ENCODE assay signal across 18 cellular contexts in genomic region chr14:74695406-74695805, GRCh38.
"Had no signal": no experiment of that assay in that cellular context is flagged by ENCODE, and none has a peak within 500 bp of the region (broad histone marks: within the 10 kb centered on the region; RNA-seq: fewer than 3 reads in every experiment).

No MANE protein-coding gene starts in this region.

- H3K4me1 ChIP-seq: prostate gland had no signal

- H3K4me3 Mint-ChIP-seq: activated naive CD8-positive, alpha-beta T cell treated with anti-CD3 and anti-CD28 coated beads, Interleukin-2, amount 50 U/mL, for 24 hours; activated T-cell treated with anti-CD3 and anti-CD28 coated beads, Interleukin-2, amount 50 U/mL, for 72 hours; natural killer cell treated with Interleukin-12 subunit alpha and Interleukin-12 subunit beta and Interleukin-15 and Interleukin-18, amount 100 ng/mL, for 72 hours; T-helper 1 cell treated with Interleukin-12 subunit alpha and Interleukin-12 subunit beta and Interleukin-4 antibody, amounts not matched to agents 30 μg/mL and 1 μg/mL, for 36 hours had no signal

- H3K4me1 Mint-ChIP-seq: activated naive CD8-positive, alpha-beta T cell treated with anti-CD3 and anti-CD28 coated beads, Interleukin-2, amount 50 U/mL, for 24 hours had no signal

- H3K4me3 ChIP-seq: coronary artery, heart right ventricle, ovary, prostate gland, spleen, tibial nerve had no signal

- H3K27me3 ChIP-seq: heart right ventricle, ovary, spleen, tibial nerve had no signal

- H3K27ac ChIP-seq: coronary artery, heart right ventricle, ovary, prostate gland, tibial nerve had no signal

- H3K36me3 ChIP-seq: ovary, prostate gland had no signal

- ATAC-seq: activated naive CD8-positive, alpha-beta T cell treated with anti-CD3 and anti-CD28 coated beads, Interleukin-2, amount 50 U/mL, for 24 hours; activated T-cell treated with anti-CD3 and anti-CD28 coated beads, Interleukin-2, amount 50 U/mL, for 72 hours; left cardiac atrium; natural killer cell treated with Interleukin-12 subunit alpha and Interleukin-12 subunit beta and Interleukin-15 and Interleukin-18, amount 100 ng/mL, for 72 hours had no signal

- H3K27me3 Mint-ChIP-seq: activated naive CD8-positive, alpha-beta T cell treated with anti-CD3 and anti-CD28 coated beads, Interleukin-2, amount 50 U/mL, for 24 hours; natural killer cell treated with Interleukin-12 subunit alpha and Interleukin-12 subunit beta and Interleukin-15 and Interleukin-18, amount 100 ng/mL, for 72 hours had no signal

- H3K27ac Mint-ChIP-seq: activated naive CD8-positive, alpha-beta T cell treated with anti-CD3 and anti-CD28 coated beads, Interleukin-2, amount 50 U/mL, for 24 hours; activated T-cell treated with anti-CD3 and anti-CD28 coated beads, Interleukin-2, amount 50 U/mL, for 72 hours; natural killer cell treated with Interleukin-12 subunit alpha and Interleukin-12 subunit beta and Interleukin-15 and Interleukin-18, amount 100 ng/mL, for 72 hours; T-helper 1 cell treated with Interleukin-12 subunit alpha and Interleukin-12 subunit beta and Interleukin-4 antibody, amounts not matched to agents 30 μg/mL and 1 μg/mL, for 36 hours had no signal

- H3K9me3 Mint-ChIP-seq: activated naive CD8-positive, alpha-beta T cell treated with anti-CD3 and anti-CD28 coated beads, Interleukin-2, amount 50 U/mL, for 24 hours; activated T-cell treated with anti-CD3 and anti-CD28 coated beads, Interleukin-2, amount 50 U/mL, for 72 hours; natural killer cell treated with Interleukin-12 subunit alpha and Interleukin-12 subunit beta and Interleukin-15 and Interleukin-18, amount 100 ng/mL, for 72 hours; T-helper 1 cell treated with Interleukin-12 subunit alpha and Interleukin-12 subunit beta and Interleukin-4 antibody, amounts not matched to agents 30 μg/mL and 1 μg/mL, for 36 hours had no signal

- DNase-seq: activated CD8-positive, alpha-beta memory T cell treated with anti-CD3 and anti-CD28 coated beads, Interleukin-2, amount 50 U/mL, for 48 hours; activated effector memory CD4-positive, alpha-beta T cell treated with anti-CD3 and anti-CD28 coated beads, Interleukin-2, amount 50 U/mL, for 16 hours; activated naive CD4-positive, alpha-beta T cell treated with anti-CD3 and anti-CD28 coated beads, Interleukin-2, amount 50 U/mL, for 16 hours; activated naive CD8-positive, alpha-beta T cell treated with anti-CD3 and anti-CD28 coated beads, Interleukin-2, amount 50 U/mL, for 24 hours; activated T-cell treated with anti-CD3 and anti-CD28 coated beads, Interleukin-2, amount 50 U/mL, for 72 hours; cerebellar nuclear complex; heart right ventricle; islet precursor cell; left cardiac atrium; ovary; spleen; stimulated activated CD4-positive, alpha-beta T cell treated with anti-CD3 and anti-CD28 coated beads, Interleukin-4, amount 100 ng/mL, for 24 hours; stimulated activated naive CD4-positive, alpha-beta T cell treated with Interleukin-2 at 50 U/mL for 16 hours had no signal

- H3K9me3 ChIP-seq: heart right ventricle, ovary, prostate gland, spleen, tibial nerve had no signal
